In the genomic region with DNA sequence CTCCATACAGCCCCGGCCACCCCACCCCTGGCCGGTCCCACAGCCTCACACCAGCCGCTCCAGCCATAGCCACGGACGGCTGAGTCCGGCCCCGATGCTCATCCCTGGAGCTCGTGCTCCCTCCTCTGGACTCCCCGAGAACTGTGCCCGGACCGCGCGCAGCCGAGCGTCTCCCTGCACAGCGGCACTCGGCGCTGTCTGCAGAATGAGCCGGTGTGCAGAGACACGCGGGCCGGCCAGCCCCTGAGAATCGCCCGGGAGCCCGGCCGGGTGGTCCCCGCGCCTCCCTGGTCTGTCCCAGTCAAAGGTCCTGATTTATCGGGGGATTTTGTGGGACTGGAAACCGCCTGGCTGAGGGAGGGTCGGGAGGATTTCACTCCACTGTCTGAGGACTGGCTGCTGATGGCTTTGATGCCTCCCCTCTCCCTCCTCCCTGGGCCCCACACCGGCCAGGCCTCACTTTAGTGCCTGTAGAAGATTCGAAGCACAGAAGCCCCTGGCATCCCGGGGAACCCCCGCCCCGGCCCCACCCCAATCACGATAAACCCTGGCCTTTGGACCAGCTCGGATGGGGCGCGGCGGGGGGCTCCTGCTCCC, we compare ENCODE assay signal across 8 cellular contexts.
DNase-seq lines count a peak whose midpoint lies in the region; ATAC-seq and FAIRE-seq lines count a peak whose summit lies in the region.

No MANE protein-coding gene starts in this region.

- intact Hi-C loops in Right ventricle myocardium superior (cut with DNase I): no loop called here

- DNase-seq in DMS79 (lab: John Stamatoyannopoulos, UW) (peak; percentile 3), HTR-8/SVneo (ENCODE audit: insufficient read length, low spot score) (peak; percentile 72), SHP77 (lab: John Stamatoyannopoulos, UW) (peak; percentile 80 to 87), Right ventricle myocardium superior (peak; percentile 70), pulmonary artery endothelial cell (ENCODE audit: low read depth, low spot score) (peak; percentile 11), urothelium cell line (ENCODE audit: low spot score) (peak; percentile 94)
- DNase-seq in activated gamma-delta T cell treated with anti-CD3 and anti-CD28 coated beads, Interleukin-2, amount 50 U/mL, for 16 hours (ENCODE audit: low read depth): peak; percentile 54

- ATAC-seq in Right ventricle myocardium superior (ENCODE audit: poor library complexity) (peak; percentile 91), GM19452 (IDR thresholded peaks at IDR 0.05; ENCODE audit: unreplicated experiment) (no peak)

- FAIRE-seq in HTR-8/SVneo (lab: Jason Lieb, UNC) (no peak), urothelium cell line (lab: Jason Lieb, UNC) (peak; percentile 91)

Comparison
In these comparisons a context has a peak if more than half of its experiments do, and no peak if none do; other contexts are left out.
1. DNase-seq: peak in every context shown above with its lines; median percentile 94 in urothelium cell line; 84 in SHP77; 72 in HTR-8/SVneo; 70 in Right ventricle myocardium superior; 54 in activated gamma-delta T cell treated with anti-CD3 and anti-CD28 coated beads, Interleukin-2, amount 50 U/mL, for 16 hours; 11 in pulmonary artery endothelial cell; 3 in DMS79.